In the genomic region with DNA sequence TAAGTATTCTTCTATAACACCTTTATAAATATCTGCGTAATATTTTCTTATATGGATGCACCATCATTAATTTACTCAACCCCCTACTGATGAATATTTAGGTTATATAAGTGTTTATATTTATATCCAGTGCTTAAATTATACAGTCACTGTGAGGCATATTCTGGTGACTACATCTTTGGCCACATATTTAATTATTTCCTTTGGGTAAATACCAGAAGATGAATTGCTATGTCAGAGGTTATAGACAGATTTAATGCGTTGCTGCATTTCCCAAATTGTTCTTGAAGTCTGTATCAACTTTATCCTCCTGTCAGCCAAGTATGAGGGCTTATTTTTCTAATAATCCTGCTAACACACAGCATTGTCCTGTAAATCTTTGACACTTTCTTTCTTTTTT, we compare ENCODE assay signal across 19 cellular contexts.
"Had no signal": no experiment of that assay in that cellular context is flagged by ENCODE, and none has a peak within 500 bp of the region (broad histone marks: within the 10 kb centered on the region; RNA-seq: fewer than 3 reads in every experiment).

No MANE protein-coding gene starts in this region.

- H3K27ac Mint-ChIP-seq: effector memory CD8-positive, alpha-beta T cell; immature natural killer cell; memory B cell; naive thymus-derived CD8-positive, alpha-beta T cell had no signal

- H3K36me3 ChIP-seq: esophagus squamous epithelium, lower lobe of right lung, ovary, stomach had no signal

- H3K4me3 Mint-ChIP-seq: central memory CD8-positive, alpha-beta T cell; effector memory CD8-positive, alpha-beta T cell; immature natural killer cell; memory B cell; naive thymus-derived CD8-positive, alpha-beta T cell had no signal

- H3K27ac ChIP-seq: esophagus squamous epithelium, lower lobe of right lung, ovary, stomach had no signal

- H3K36me3 Mint-ChIP-seq: immature natural killer cell; memory B cell; naive thymus-derived CD8-positive, alpha-beta T cell had no signal

- H3K9me3 Mint-ChIP-seq: central memory CD8-positive, alpha-beta T cell; effector memory CD8-positive, alpha-beta T cell; immature natural killer cell; memory B cell; naive thymus-derived CD8-positive, alpha-beta T cell had no signal

- H3K4me3 ChIP-seq: esophagus squamous epithelium, left ventricle myocardium inferior, lower lobe of right lung, ovary, stomach had no signal

- ATAC-seq: effector memory CD8-positive, alpha-beta T cell; left cardiac atrium; lower lobe of right lung; naive thymus-derived CD8-positive, alpha-beta T cell; sciatic nerve had no signal

- DNase-seq: effector memory CD8-positive, alpha-beta T cell; esophagus squamous epithelium; foreskin fibroblast; immature natural killer cell; left cardiac atrium; left ventricle myocardium inferior; lower lobe of right lung; naive thymus-derived CD8-positive, alpha-beta T cell; ovary; retina; small intestine; stimulated activated CD4-positive, alpha-beta T cell treated with anti-CD3 and anti-CD28 coated beads, Interleukin-12 subunit alpha, Interleukin-12 subunit beta, amount 100 ng/mL, for 4 hours; stimulated activated naive CD4-positive, alpha-beta T cell; stomach; substantia nigra; trophoblast cell had no signal

- H3K27me3 ChIP-seq: ovary had no signal

- H3K9me3 ChIP-seq: esophagus squamous epithelium, left ventricle myocardium inferior, lower lobe of right lung, ovary, stomach had no signal
